7 cellular contexts compared by ENCODE assay signal in the genomic region with DNA sequence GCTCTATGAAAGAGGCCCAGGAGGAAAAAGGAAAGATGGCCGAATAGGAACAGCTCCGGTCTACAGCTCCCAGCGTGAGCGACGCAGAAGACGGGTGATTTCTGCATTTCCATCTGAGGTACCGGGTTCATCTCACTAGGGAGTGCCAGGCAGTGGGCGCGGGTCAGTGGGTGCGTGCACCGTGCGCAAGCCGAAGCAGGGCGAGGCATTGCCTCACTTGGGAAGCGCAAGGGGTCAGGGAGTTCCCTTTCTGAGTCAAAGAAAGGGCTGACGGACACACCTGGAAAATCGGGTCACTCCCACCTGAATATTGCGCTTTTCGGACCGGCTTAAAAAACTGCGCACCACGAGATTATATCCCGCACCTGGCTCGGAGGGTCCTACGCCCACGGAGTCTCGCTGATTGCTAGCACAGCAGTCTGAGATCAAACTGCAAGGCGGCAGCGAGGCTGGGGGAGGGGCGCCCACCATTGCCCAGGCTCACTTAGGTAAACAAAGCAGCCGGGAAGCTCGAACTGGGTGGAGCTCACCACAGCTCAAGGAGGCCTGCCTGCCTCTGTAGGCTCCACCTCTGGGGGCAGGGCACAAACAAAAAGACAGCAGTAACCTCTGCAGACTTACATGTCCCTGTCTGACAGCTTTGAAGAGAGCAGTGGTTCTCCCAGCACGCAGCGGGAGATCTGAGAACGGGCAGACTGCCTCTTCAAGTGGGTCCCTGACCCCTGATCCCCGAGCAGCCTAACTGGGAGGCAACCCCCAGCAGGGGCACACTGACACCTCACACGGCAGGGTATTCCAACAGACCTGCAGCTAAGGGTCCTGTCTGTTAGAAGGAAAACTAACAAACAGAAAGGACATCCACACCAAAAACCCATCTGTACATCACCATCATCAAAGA. TPM values are rescaled to one million over a fixed set of nuclear protein-coding genes. Genes with fewer than 3 reads are reported as not detected.
DNase-seq lines count a peak whose midpoint lies in the region; ATAC-seq and TF ChIP-seq lines count a peak whose summit lies in the region.
"Not testable (repeated sequence)": the region's sequence is repeated elsewhere in the genome, so short reads cannot be mapped to it uniquely, and the experiment has no call there.

No MANE protein-coding gene starts in this region.

- not testable (repeated sequence) for H2BK15ac ChIP-seq in mesendoderm (replicated peaks; ENCODE audit: low read depth)

- H3K4me1 Mint-ChIP-seq in T-helper 17 cell, result peaks cover 11% of the 10 kb centered on the region
- H3K4me1 Mint-ChIP-seq in activated T-cell treated with anti-CD3 and anti-CD28 coated beads, Interleukin-2, amount 50 U/mL, for 24 hours (ENCODE audit: low read depth), result peaks cover 25% of the 10 kb centered on the region
- not testable (repeated sequence) for H3K4me1 Mint-ChIP-seq in activated naive CD8-positive, alpha-beta T cell treated with anti-CD3 and anti-CD28 coated beads, Interleukin-2, amount 10 ng/mL, durations not matched to agents 7 days and 5 days

- not testable (repeated sequence) for H4K5ac ChIP-seq in mesendoderm (ENCODE audit: low read length)

- H3K27me3 Mint-ChIP-seq in T-helper 17 cell; activated T-cell treated with anti-CD3 and anti-CD28 coated beads, Interleukin-2, amount 50 U/mL, for 24 hours; activated naive CD8-positive, alpha-beta T cell treated with anti-CD3 and anti-CD28 coated beads, Interleukin-2, amount 10 ng/mL, durations not matched to agents 7 days and 5 days: not testable (repeated sequence)

- H3K4me1 ChIP-seq in ES-I3 (ENCODE audit: insufficient read depth, low read length), result peaks cover 24% of the 10 kb centered on the region
- H3K4me1 ChIP-seq in left ventricle myocardium inferior; mesendoderm (ENCODE audit: control insufficient read depth, low read depth, low read length); sigmoid colon: not testable (repeated sequence)

- H3K79me1 ChIP-seq in mesendoderm (ENCODE audit: low read length), result not testable (repeated sequence)

- H3K36me3 ChIP-seq in ES-I3 (ENCODE audit: insufficient read depth, low read length); left ventricle myocardium inferior; mesendoderm (ENCODE audit: control insufficient read depth, insufficient read depth, low read length); sigmoid colon: not testable (repeated sequence)

- peak overlapping the region; percentile 44 for H3K56ac ChIP-seq in mesendoderm (ENCODE audit: low read length)

- not testable (repeated sequence) for H3K9me3 Mint-ChIP-seq in activated T-cell treated with anti-CD3 and anti-CD28 coated beads, Interleukin-2, amount 50 U/mL, for 24 hours; activated naive CD8-positive, alpha-beta T cell treated with anti-CD3 and anti-CD28 coated beads, Interleukin-2, amount 10 ng/mL, durations not matched to agents 7 days and 5 days

- H3K4me2 ChIP-seq in mesendoderm (ENCODE audit: low read length), result not testable (repeated sequence)

- POLR2A ChIA-PET in activated naive CD8-positive, alpha-beta T cell treated with anti-CD3 and anti-CD28 coated beads, Interleukin-2, amount 10 ng/mL, durations not matched to agents 7 days and 5 days (lab: Charles Lee), result not testable (repeated sequence)

- H3K36me3 Mint-ChIP-seq in T-helper 17 cell (ENCODE audit: low read depth); activated T-cell treated with anti-CD3 and anti-CD28 coated beads, Interleukin-2, amount 50 U/mL, for 24 hours (ENCODE audit: low read depth); activated naive CD8-positive, alpha-beta T cell treated with anti-CD3 and anti-CD28 coated beads, Interleukin-2, amount 10 ng/mL, durations not matched to agents 7 days and 5 days: not testable (repeated sequence)

- not testable (repeated sequence) for DNase-seq in T-helper 17 cell; activated T-cell treated with anti-CD3 and anti-CD28 coated beads, Interleukin-2, amount 50 U/mL, for 24 hours; left ventricle myocardium inferior; mesendoderm
- peak; percentile 25 for DNase-seq in activated naive CD8-positive, alpha-beta T cell treated with anti-CD3 and anti-CD28 coated beads, Interleukin-2, amount 10 ng/mL, durations not matched to agents 7 days and 5 days
- peak; percentile 15 for DNase-seq in sigmoid colon

- intact Hi-C loops in left ventricle myocardium inferior (cut with micrococcal nuclease); sigmoid colon (cut with DNase I): not testable (repeated sequence)

- ATAC-seq in T-helper 17 cell; activated naive CD8-positive, alpha-beta T cell treated with anti-CD3 and anti-CD28 coated beads, Interleukin-2, amount 10 ng/mL, durations not matched to agents 7 days and 5 days (ENCODE audit: low read depth): not testable (repeated sequence)

- H2BK120ac ChIP-seq in mesendoderm (ENCODE audit: low read depth, low read length), result not testable (repeated sequence)

- H3K27me3 ChIP-seq in left ventricle myocardium inferior (ENCODE audit: low read depth); mesendoderm (ENCODE audit: insufficient read depth, low read length, poor library complexity); sigmoid colon: not testable (repeated sequence)

- peak overlapping the region; percentile 70 for H3K27ac Mint-ChIP-seq in T-helper 17 cell
- H3K27ac Mint-ChIP-seq in activated T-cell treated with anti-CD3 and anti-CD28 coated beads, Interleukin-2, amount 50 U/mL, for 24 hours, result peak overlapping the region; percentile 52
- H3K27ac Mint-ChIP-seq in activated naive CD8-positive, alpha-beta T cell treated with anti-CD3 and anti-CD28 coated beads, Interleukin-2, amount 10 ng/mL, durations not matched to agents 7 days and 5 days, result not testable (repeated sequence)

- H3K9ac ChIP-seq in ES-I3 (ENCODE audit: low read depth, low read length), result peak overlapping the region; percentile 58
- not testable (repeated sequence) for H3K9ac ChIP-seq in mesendoderm (ENCODE audit: low read length)

- not testable (repeated sequence) for TF ChIP-seq EP300 in sigmoid colon (IDR thresholded peaks at IDR 0.05)

- H3K4me3 Mint-ChIP-seq in T-helper 17 cell, result peak overlapping the region; percentile 72
- peak overlapping the region; percentile 43 for H3K4me3 Mint-ChIP-seq in activated T-cell treated with anti-CD3 and anti-CD28 coated beads, Interleukin-2, amount 50 U/mL, for 24 hours
- H3K4me3 Mint-ChIP-seq in activated naive CD8-positive, alpha-beta T cell treated with anti-CD3 and anti-CD28 coated beads, Interleukin-2, amount 10 ng/mL, durations not matched to agents 7 days and 5 days, result peak overlapping the region; percentile 28

- not testable (repeated sequence) for H3K9me3 ChIP-seq in ES-I3 (ENCODE audit: control insufficient read depth, insufficient read depth, low read length); T-helper 17 cell (ENCODE audit: control insufficient read depth, low read length, poor library complexity, severe bottlenecking); left ventricle myocardium inferior (replicated peaks); sigmoid colon

- peak overlapping the region; percentile 94 for H2AK5ac ChIP-seq in mesendoderm (ENCODE audit: low read length)

- not testable (repeated sequence) for TF ChIP-seq POLR2A in sigmoid colon (IDR thresholded peaks at IDR 0.05)

- not testable (repeated sequence) for H3K4ac ChIP-seq in mesendoderm (ENCODE audit: low read depth, low read length)

- not testable (repeated sequence) for H3K23ac ChIP-seq in mesendoderm (ENCODE audit: low read length)

- WGBS in mesendoderm (ENCODE audit: extremely low coverage, insufficient coverage, low lambda C conversion rate), result no CpG with 5 or more reads among the region's 37 CpGs
- 16 to 55% methylated on average over 35 to 36 of the region's 37 CpGs for WGBS in sigmoid colon, 2 donors

- H3K18ac ChIP-seq in mesendoderm (ENCODE audit: low read length), result not testable (repeated sequence)

- H3K4me3 ChIP-seq in left ventricle myocardium inferior, result peak overlapping the region; percentile 25
- not testable (repeated sequence) for H3K4me3 ChIP-seq in mesendoderm (ENCODE audit: low read length); sigmoid colon

- not testable (repeated sequence) for H3K79me2 ChIP-seq in mesendoderm (ENCODE audit: control insufficient read depth, insufficient read depth, low read length)

- H3K27ac ChIP-seq in left ventricle myocardium inferior (replicated peaks); mesendoderm (ENCODE audit: low read depth, low read length); sigmoid colon: not testable (repeated sequence)

- not testable (repeated sequence) for H4K8ac ChIP-seq in mesendoderm (ENCODE audit: low read depth, low read length)

- H2BK5ac ChIP-seq in mesendoderm (ENCODE audit: low read length), result not testable (repeated sequence)

- TF ChIP-seq CTCF in left ventricle myocardium inferior (IDR thresholded peaks at IDR 0.05; ENCODE audit: borderline replicate concordance); sigmoid colon (IDR thresholded peaks at IDR 0.05): not testable (repeated sequence)

RNA-seq across cellular contexts. Expression of gene LDLRAP1, which starts 36.6 kb away (rescaled TPM):
- total RNA-seq in T-helper 17 cell (10 to 100 TPM; 90.3 to 96.6 TPM), left ventricle myocardium inferior (14.4 TPM), sigmoid colon (10 to 100 TPM in 2 of 4 donors, 1 to 10 TPM in 2; 9.1 to 17.4 (median 10.3) TPM)
- 10 to 100 TPM; 77.3 to 79.6 TPM for total RNA-seq in activated naive CD8-positive, alpha-beta T cell treated with anti-CD3 and anti-CD28 coated beads, Interleukin-2, amount 10 ng/mL, durations not matched to agents 7 days and 5 days
- polyA plus RNA-seq in mesendoderm (2013, experiment 1 of 2), result 11.7 TPM
- 11.7 TPM for polyA plus RNA-seq in mesendoderm (2013, experiment 2 of 2)
- polyA plus RNA-seq in sigmoid colon, result 10 to 100 TPM; 25.9 to 35.8 (median 30.0) TPM
